8 cellular contexts compared by ENCODE assay signal in genomic region chr20:4613718-4614620, GRCh38.
DNase-seq lines count a peak whose midpoint lies in the region; ATAC-seq and TF ChIP-seq lines count a peak whose summit lies in the region.

No MANE protein-coding gene starts in this region.

- H3K27ac ChIP-seq in HL-60 (replicated peaks) (no peak overlapping the region), PC-3 (ENCODE audit: low read length) (no peak overlapping the region)

- POLR2A ChIA-PET in PC-3 (lab: Charles Lee; ENCODE audit: unreplicated experiment): interaction anchor here (0.6 to 1.0 kb wide), 4 partner anchors 99 to 119 kb away, joined by 3 to 5 read pairs (median 4); no protein-coding TSS in a partner anchor

- no peaks in the 10 kb centered on the region for H4K20me1 ChIP-seq in PC-3 (ENCODE audit: low read length)

- H3K4me2 ChIP-seq in PC-3 (ENCODE audit: low read length): peak overlapping the region; percentile 42

- H3K9me2 ChIP-seq in PC-3 (replicated peaks; ENCODE audit: low read length): no peaks in the 10 kb centered on the region

- intact Hi-C loops in PC-3 (cut with micrococcal nuclease): loop anchor here (1.0 kb wide), 1 partner anchor 106 kb away; no protein-coding TSS in a partner anchor

- H3K4me3 ChIP-seq in HL-60 (replicated peaks; ENCODE audit: insufficient read depth, low read length) (no peak overlapping the region), PC-3 (ENCODE audit: low read length) (no peak overlapping the region), foreskin fibroblast (ENCODE audit: low read depth in 1 of 2, low read length in 2 of 2) (no peak overlapping the region)

- ATAC-seq in PC-3 (peak; percentile 91), GM19463 (IDR thresholded peaks at IDR 0.05; ENCODE audit: unreplicated experiment) (no peak)

- TF ChIP-seq CTCF in HL-60 (IDR thresholded peaks at IDR 0.05; ENCODE audit: insufficient read depth, low read length): peak; percentile 8
- TF ChIP-seq CTCF in PC-3 (conservative IDR thresholded peaks at IDR 0.05; ENCODE audit: low read depth, low read length): peak; percentile 83
- TF ChIP-seq CTCF in foreskin fibroblast (IDR thresholded peaks at IDR 0.05; ENCODE audit: low read depth, low read length): peak; percentile 47

- no peaks in the 10 kb centered on the region for H3K27me3 ChIP-seq in HL-60 (ENCODE audit: insufficient read depth, poor library complexity, severe bottlenecking)
- no peaks in the 10 kb centered on the region for H3K27me3 ChIP-seq in PC-3 (ENCODE audit: low read length)

- peaks cover 10% of the 10 kb centered on the region for H3K4me1 ChIP-seq in PC-3 (ENCODE audit: insufficient read depth, low read length)

- no peaks in the 10 kb centered on the region for H3K9me3 ChIP-seq in PC-3 (ENCODE audit: low read length)

- no TSS peak for BruUV-seq in PC-3 (replicated peaks; lab: Mats Ljungman, UMichigan)

- no peak overlapping the region for H3K9ac ChIP-seq in PC-3 (ENCODE audit: low read length)

- CTCF ChIA-PET in PC-3 (lab: Charles Lee): interaction anchor here (0.6 to 1.1 kb wide), 8 partner anchors 24 to 303 kb away, joined by 3 to 17 read pairs (median 4); partner anchors contain the start of gene PRND

- H2AFZ ChIP-seq in PC-3 (ENCODE audit: low read length): peak overlapping the region; percentile 59

- H3F3A ChIP-seq in PC-3 (ENCODE audit: low read length, unreplicated experiment): no peaks in the 10 kb centered on the region

- no peaks in the 10 kb centered on the region for H3K36me3 ChIP-seq in PC-3 (ENCODE audit: low read depth, low read length)

- no peaks in the 10 kb centered on the region for H3K79me2 ChIP-seq in PC-3 (ENCODE audit: low read length)

- DNase-seq in ELF-1 (ENCODE audit: low read depth, low spot score): peak; percentile 35
- peak in 1 of 2 experiments; percentile 60 for DNase-seq in HL-60 (ENCODE audit: low read depth in 1 of 2, low spot score in 1 of 2)
- peak; percentile 79 for DNase-seq in PC-3
- DNase-seq in activated T-helper 1 cell treated with Interleukin-2 at 50 U/mL for 16 hours (ENCODE audit: low read depth): peak; percentile 36
- DNase-seq in foreskin fibroblast: peak in 1 of 2 donors; percentile 69
- DNase-seq in pulmonary artery endothelial cell (ENCODE audit: low read depth, low spot score): peak; percentile 37
- DNase-seq in NCI-H2227 (lab: John Stamatoyannopoulos, UW; ENCODE audit: unreplicated experiment): no peak

Comparison
In these comparisons a context has a peak if more than half of its experiments do, and no peak if none do; other contexts are left out.
1. CTCF ChIP-seq: peak in every context shown above with its lines; median percentile 83 in PC-3; 47 in foreskin fibroblast; 8 in HL-60.